ENCODE assay signal across 22 cellular contexts in genomic region chr7:121045090-121045489, GRCh38. TPM values are rescaled to one million over a fixed set of nuclear protein-coding genes. Genes with fewer than 3 reads are reported as not detected.
DNase-seq lines count a peak whose midpoint lies in the region; ATAC-seq, FAIRE-seq and TF ChIP-seq lines count a peak whose summit lies in the region.
"Had no signal": no experiment of that assay in that cellular context is flagged by ENCODE, and none has a peak within 500 bp of the region (broad histone marks: within the 10 kb centered on the region; RNA-seq: fewer than 3 reads in every experiment).

No MANE protein-coding gene starts in this region.

- whole genome bisulfite sequencing in mammary epithelial cell (ENCODE audit: low coverage, missing lambda C conversion rate): 100% methylated on average over 1 of the region's 1 CpG
- WGBS in K562 (ENCODE audit: insufficient coverage, low coverage, missing lambda C conversion rate): 8% methylated on average over 1 of the region's 1 CpG
- 83% methylated on average over 1 of the region's 1 CpG; no CpG with 5 or more reads in 1 of the 2 experiments for WGBS in mesodermal cell (ENCODE audit: insufficient coverage in 2 of 2), 2 experiments

- H4K20me1 ChIP-seq in mammary epithelial cell (ENCODE audit: insufficient read depth, low read length): no peaks in the 10 kb centered on the region
- no peaks in the 10 kb centered on the region for H4K20me1 ChIP-seq in K562 (replicated peaks; ENCODE audit: control insufficient read depth, insufficient read depth, low read length)

- TF ChIP-seq EP300 in K562 (IDR thresholded peaks at IDR 0.05; ENCODE audit: low read length): no peak

- no peak for DNase-seq in mammary epithelial cell
- DNase-seq in breast epithelium (ENCODE audit: low spot score in 2 of 2): no peak
- DNase-seq in K562 (ENCODE audit: extremely low read depth in 1 of 4, low spot score in 3 of 4): peak in 2 of 4 experiments; percentile 51 to 73
- DNase-seq in tibial artery: no peak
- no peak for DNase-seq in ecto neural progenitor cell (ENCODE audit: low spot score)
- no peak for DNase-seq in stimulated activated CD4-positive, alpha-beta T cell treated with anti-CD3 and anti-CD28 coated beads, Interleukin-2, amount 100 ng/mL, for 48 hours
- no peak for DNase-seq in HuH-7 (ENCODE audit: low spot score)
- DNase-seq: AML-193, DMS79, GOT3, Karpas-422, NCI-H1092, NCI-H1436 treated with DMSO at 0.1 percent for 48 hours, NCI-H2029, NCI-H345, NCI-H524 treated with DMSO at 0.1 percent for 48 hours, PC-9, SJCRH30 had no signal

- H3K27me3 ChIP-seq in mammary epithelial cell (ENCODE audit: insufficient read depth, low read length) (no peaks in the 10 kb centered on the region), breast epithelium (no peaks in the 10 kb centered on the region), K562 (ENCODE audit: control insufficient read depth in 2 of 2, insufficient read depth in 2 of 2, low read length in 2 of 2) (no peaks in the 10 kb centered on the region), tibial artery (no peaks in the 10 kb centered on the region)
- H3K27me3 ChIP-seq: SJCRH30 had no signal

- dilution Hi-C loops in mammary epithelial cell (cut with HindIII; ENCODE audit: low sequenced_read_pairs): no loop called here

- intact Hi-C loops in mammary epithelial cell (cut with micrococcal nuclease) (no loop called here), breast epithelium (cut with DNase I; ENCODE audit: low total_unique reads) (no loop called here), K562 (cut with micrococcal nuclease) (loop anchor here (1.0 kb wide), 2 partner anchors 31 to 51 kb away; no protein-coding TSS in a partner anchor), tibial artery (cut with DNase I; ENCODE audit: low total_unique reads) (no loop called here)

- H3K4me2 ChIP-seq in mammary epithelial cell (ENCODE audit: insufficient read depth, low read depth, low read length): no peak overlapping the region
- peak overlapping the region; percentile 66 for H3K4me2 ChIP-seq in K562 (ENCODE audit: insufficient read depth, low read length)
- H3K4me2 ChIP-seq: PC-9 had no signal

- peak; percentile 26 for FAIRE-seq in K562 (lab: Jason Lieb, UNC)

- TF ChIP-seq RAD21 in K562 (CRISPR knock-in tag; conservative IDR thresholded peaks at IDR 0.05 in 1 of 2, IDR thresholded peaks at IDR 0.05 in 1 of 2): no peak

- CTCF ChIA-PET in mammary epithelial cell (lab: Charles Lee; ENCODE audit: low non-redundant PET): no interaction called here
- CTCF ChIA-PET in K562 (lab: Yijun Ruan, JAX; ENCODE audit: low intra/inter-chr PET ratio): no interaction called here

- no TSS peak for BruUV-seq in mammary epithelial cell (replicated peaks; lab: Mats Ljungman, UMichigan)
- BruUV-seq in K562 (replicated peaks; lab: Mats Ljungman, UMichigan): no TSS peak

- no peaks in the 10 kb centered on the region for H3K9me3 ChIP-seq in mammary epithelial cell (replicated peaks; ENCODE audit: insufficient read depth, low read length)
- no peaks in the 10 kb centered on the region for H3K9me3 ChIP-seq in breast epithelium
- peaks cover 2% of the 10 kb centered on the region; the same call in 1 of the 2 replicates for H3K9me3 ChIP-seq in K562 (replicated peaks; ENCODE audit: control insufficient read depth, insufficient read depth, low read depth, low read length)
- peaks cover 4% of the 10 kb centered on the region for H3K9me3 ChIP-seq in mesodermal cell (ENCODE audit: control insufficient read depth, low read length)
- no peaks in the 10 kb centered on the region for H3K9me3 ChIP-seq in tibial artery
- H3K9me3 ChIP-seq: SJCRH30 had no signal

- POLR2A ChIA-PET in K562 (lab: Yijun Ruan, JAX): interaction anchor here (1.0 to 1.1 kb wide), 3 partner anchors 10 to 39 kb away, joined by 3 to 4 read pairs (median 3); no protein-coding TSS in a partner anchor

- TF ChIP-seq CTCF in mammary epithelial cell (conservative IDR thresholded peaks at IDR 0.05 in 1 of 2, IDR thresholded peaks at IDR 0.05 in 1 of 2; ENCODE audit: extremely low read depth in 1 of 2, insufficient read depth in 1 of 2, low read depth in 1 of 2, low read length in 2 of 2) (no peak), breast epithelium (IDR thresholded peaks at IDR 0.05) (no peak), K562 (IDR thresholded peaks at IDR 0.05 in 2 of 3, conservative IDR thresholded peaks at IDR 0.05 in 1 of 3; ENCODE audit: insufficient read depth in 2 of 3, low read depth in 1 of 3, low read length in 3 of 3) (no peak), tibial artery (IDR thresholded peaks at IDR 0.05) (no peak)

- in situ Hi-C loops in mammary epithelial cell (cut with MboI; ENCODE audit: low sequenced_read_pairs in 2 of 2) (no loop called here), K562 (cut with MboI) (no loop called here)

- H2AFZ ChIP-seq in mammary epithelial cell (ENCODE audit: low read depth, low read length) (peak overlapping the region; percentile 55), K562 (ENCODE audit: low read depth, low read length) (peak overlapping the region; percentile 7; the same call in 1 of the 2 replicates)
- H2AFZ ChIP-seq: PC-9 had no signal

- H3K4me3 ChIP-seq in mammary epithelial cell (replicated peaks in 1 of 3; ENCODE audit: insufficient read depth in 1 of 3, low read depth in 2 of 3, low read length in 3 of 3) (no peak overlapping the region), breast epithelium (no peak overlapping the region), K562 (no peak overlapping the region), mesodermal cell (ENCODE audit: extremely low read depth, insufficient read depth, low read length, poor library complexity, severe bottlenecking) (no peak overlapping the region), tibial artery (peak overlapping the region; percentile 7 to 12)
- H3K4me3 ChIP-seq: PC-9, SJCRH30 had no signal

- H3K9ac ChIP-seq in mammary epithelial cell (ENCODE audit: insufficient read depth, low read length) (no peak overlapping the region), K562 (ENCODE audit: insufficient read depth in 1 of 2, low read depth in 2 of 2, low read length in 2 of 2) (peak overlapping the region; percentile 5 to 71; a peak in 2 of 4 replicates)

- H3K4me1 ChIP-seq in mammary epithelial cell (ENCODE audit: insufficient read depth, low read length) (no peaks in the 10 kb centered on the region), breast epithelium (no peaks in the 10 kb centered on the region), K562 (replicated peaks in 1 of 2; ENCODE audit: control insufficient read depth in 2 of 2, insufficient read depth in 2 of 2, low read length in 2 of 2) (peaks cover 25 to 82% of the 10 kb centered on the region in 2 experiments), mesodermal cell (ENCODE audit: control insufficient read depth, insufficient read depth, low read length, poor library complexity, severe bottlenecking) (peaks cover 37% of the 10 kb centered on the region), tibial artery (peaks cover 0 to 76% (median 37%) of the 10 kb centered on the region in 4 donors)

- ATAC-seq in K562: peak; percentile 57

- H3K9me1 ChIP-seq in K562 (ENCODE audit: control insufficient read depth, insufficient read depth, low read length): no peaks in the 10 kb centered on the region

- no peak overlapping the region for H3K27ac ChIP-seq in mammary epithelial cell (ENCODE audit: insufficient read depth, low read depth, low read length)
- H3K27ac ChIP-seq in breast epithelium: no peak overlapping the region
- H3K27ac ChIP-seq in K562 (ENCODE audit: extremely low read depth, low read depth, low read length): peak overlapping the region; percentile 88
- peak overlapping the region; percentile 29 for H3K27ac ChIP-seq in mesodermal cell (ENCODE audit: low read depth, low read length, severe bottlenecking)
- peak overlapping the region; percentile 65 to 70 for H3K27ac ChIP-seq in tibial artery
- H3K27ac ChIP-seq: 22Rv1, C4-2B, PC-9, SJCRH30 had no signal

- no peaks in the 10 kb centered on the region for H3K36me3 ChIP-seq in mammary epithelial cell (ENCODE audit: insufficient read depth, low read length)
- H3K36me3 ChIP-seq in breast epithelium: no peaks in the 10 kb centered on the region
- H3K36me3 ChIP-seq in K562 (ENCODE audit: control insufficient read depth, insufficient read depth, low read length): peaks cover 57% of the 10 kb centered on the region
- H3K36me3 ChIP-seq in mesodermal cell (ENCODE audit: control insufficient read depth, insufficient read depth, low read length): no peaks in the 10 kb centered on the region
- H3K36me3 ChIP-seq in tibial artery: peaks cover 0 to 3% (median 0%) of the 10 kb centered on the region in 3 donors
- H3K36me3 ChIP-seq: SJCRH30 had no signal

- H3K79me2 ChIP-seq in mammary epithelial cell (ENCODE audit: insufficient read depth, low read length): no peaks in the 10 kb centered on the region
- peaks cover 100% of the 10 kb centered on the region for H3K79me2 ChIP-seq in K562 (ENCODE audit: control insufficient read depth, insufficient read depth, low read length)

- TF ChIP-seq POLR2A in breast epithelium (IDR thresholded peaks at IDR 0.05) (no peak), K562 (conservative IDR thresholded peaks at IDR 0.05) (no peak)

TF ChIP-seq in K562, 482 proteins besides CTCF, POLR2A, EP300 and RAD21 (continues in another document):
- TF ChIP-seq SMARCA4 (IDR thresholded peaks at IDR 0.05) (peak; percentile 49; the same call in 1 of the 2 replicates), TAL1 (IDR thresholded peaks at IDR 0.05) (peak; percentile 3; the same call in 1 of the 2 replicates)

RNA-seq across cellular contexts. Expression of gene CPED1, which starts 56.6 kb away (rescaled TPM):
- 1 to 10 TPM; 1.7 to 2.0 TPM for total RNA-seq in mammary epithelial cell
- 1.1 TPM for polyA plus RNA-seq in mammary epithelial cell
- polyA minus RNA-seq in mammary epithelial cell: 1.1 TPM
- total RNA-seq in breast epithelium: 10 to 100 TPM; 14.3 to 29.3 (median 15.4) TPM
- 894 and 1,629 TPM in 2 replicates for total RNA-seq in K562 (2011; cell fraction: chromatin; rRNA removed; ENCODE audit: low replicate concordance)
- 336 and 368 TPM in 2 replicates for total RNA-seq in K562 (2011; cell fraction: nucleolus; rRNA removed)
- total RNA-seq in K562 (2011; cell fraction: nucleoplasm; rRNA removed): 603 and 625 TPM in 2 replicates
- total RNA-seq in K562 (2014; rRNA removed): 228 and 247 TPM in 2 replicates
- 393 and 413 TPM in 2 replicates for total RNA-seq in K562 (2014; rRNA removed; fragmentation: Illumina TruSeq; extraction: Trizol)
- 254 and 267 TPM in 2 replicates for total RNA-seq in K562 (2015; rRNA removed; fragmentation: Illumina TruSeq; extraction: Trizol)
- total RNA-seq in K562 (2021): 290 and 301 TPM in 2 replicates
- 205 and 316 TPM in 2 replicates for polyA plus RNA-seq in K562 (2011; rRNA removed)
- polyA plus RNA-seq in K562 (2011; cell fraction: cytosol; rRNA removed): 91.5 and 147 TPM in 2 replicates
- 211 and 239 TPM in 2 replicates for polyA plus RNA-seq in K562 (2011; cell fraction: nucleus; rRNA removed)
- 152 and 202 TPM in 2 replicates for polyA plus RNA-seq in K562 (2012)
- 288 and 329 TPM in 2 replicates for polyA plus RNA-seq in K562 (2014; fragmentation: Illumina TruSeq; extraction: Trizol)
- 100 to 1,000 TPM; 221 to 292 TPM for polyA plus RNA-seq in K562 (2014; fragmentation: Nextera tagmentation; extraction: Ambion mirVana)
- polyA plus RNA-seq in K562 (2014; rRNA removed): 195 and 210 TPM in 2 replicates
- 717 and 810 TPM in 2 replicates for polyA minus RNA-seq in K562 (2011; rRNA and poly(A)+ RNA removed)
- 96.8 and 138 TPM in 2 replicates for polyA minus RNA-seq in K562 (2011; cell fraction: cytosol; rRNA and poly(A)+ RNA removed)
- 704 and 866 TPM in 2 replicates for polyA minus RNA-seq in K562 (2011; cell fraction: nucleus; rRNA and poly(A)+ RNA removed)
- polyA plus RNA-seq in mesodermal cell (2013, experiment 1 of 2): 17.2 TPM
- 18.7 TPM for polyA plus RNA-seq in mesodermal cell (2013, experiment 2 of 2)
- total RNA-seq: MCF 10A had no signal

Comparison
In these comparisons a context has a peak if more than half of its experiments do, and no peak if none do; other contexts are left out.
1. H3K27ac ChIP-seq: peak in K562 (single experiment), mesodermal cell (single experiment) and tibial artery (2 of 2); none in mammary epithelial cell (single experiment) and breast epithelium (0 of 2).
2. H3K4me3 ChIP-seq: peak in tibial artery (2 of 2); none in mammary epithelial cell (0 of 3), breast epithelium (0 of 3), K562 (single experiment) and mesodermal cell (single experiment).
3. RNA of gene CPED1, which starts 56.6 kb away (total RNA-seq): 228 to 1,629 TPM in K562; 14.3 to 29.3 TPM in breast epithelium and 1.7 to 2.0 TPM in mammary epithelial cell; every median in the first group is over 4 times any median in the second.